30 cellular contexts compared by ENCODE assay signal in genomic region chr21:39866093-39866492, GRCh38. TPM values are rescaled to one million over a fixed set of nuclear protein-coding genes. Genes with fewer than 3 reads are reported as not detected.
"Had no signal": no experiment of that assay in that cellular context is flagged by ENCODE, and none has a peak within 500 bp of the region (broad histone marks: within the 10 kb centered on the region; RNA-seq: fewer than 3 reads in every experiment).

No MANE protein-coding gene starts in this region.

- FAIRE-seq: urothelium cell line had no signal

- H3K4me1 ChIP-seq: suprapubic skin, testis, tibial nerve, transverse colon, upper lobe of left lung, upper lobe of right lung, uterus had no signal

- H3K4me3 ChIP-seq: stomach, suprapubic skin, testis, thoracic aorta, thyroid gland, tibial artery, tibial nerve, transverse colon, upper lobe of left lung, upper lobe of right lung, uterus, vagina had no signal

- H3K9me3 Mint-ChIP-seq: stimulated activated memory B cell treated with anti-CD40 and anti-IgM and Interleukin-4, amounts not matched to agents 10 μg/mL and 1 μg/mL and 100 μg/mL, for 72 hours; stimulated activated naive B cell treated with anti-CD40 and anti-IgM and Interleukin-4, amounts not matched to agents 10 μg/mL and 1 μg/mL and 100 μg/mL, for 72 hours; stimulated activated naive CD8-positive, alpha-beta T cell treated with anti-CD3 and anti-CD28 coated beads, Interleukin-15, amount 100 ng/mL, for 72 hours; stimulated activated naive CD8-positive, alpha-beta T cell treated with anti-CD3 and anti-CD28 coated beads, Interleukin-15, Interleukin-2, amounts not matched to agents 100 ng/mL and 50 ng/mL, for 24 hours; type B pancreatic cell had no signal

- H3K27me3 ChIP-seq: testis, thyroid gland, tibial artery, tibial nerve, transverse colon, upper lobe of left lung, uterus, vagina had no signal

- ATAC-seq: stimulated activated effector memory CD8-positive, alpha-beta T cell treated with anti-CD3 and anti-CD28 coated beads, Interleukin-12 subunit alpha, Interleukin-12 subunit beta, amount 100 ng/mL, for 72 hours; stimulated activated naive B cell treated with anti-CD40 and anti-IgM and Interleukin-4, amounts not matched to agents 10 μg/mL and 1 μg/mL and 100 μg/mL, for 72 hours; stimulated activated naive CD8-positive, alpha-beta T cell treated with anti-CD3 and anti-CD28 coated beads, Interleukin-15, amount 100 ng/mL, for 72 hours; stimulated activated naive CD8-positive, alpha-beta T cell treated with anti-CD3 and anti-CD28 coated beads, Interleukin-15, Interleukin-2, amounts not matched to agents 100 U/mL and 50 U/mL, for 24 hours had no signal

- H3K4me3 Mint-ChIP-seq: stimulated activated effector memory CD8-positive, alpha-beta T cell treated with anti-CD3 and anti-CD28 coated beads, Interleukin-12 subunit alpha, Interleukin-12 subunit beta, amount 100 ng/mL, for 72 hours; stimulated activated memory B cell treated with anti-CD40 and anti-IgM and Interleukin-4, amounts not matched to agents 10 μg/mL and 1 μg/mL and 100 μg/mL, for 72 hours; stimulated activated naive B cell treated with anti-CD40 and anti-IgM and Interleukin-4, amounts not matched to agents 10 μg/mL and 1 μg/mL and 100 μg/mL, for 72 hours; stimulated activated naive CD8-positive, alpha-beta T cell treated with anti-CD3 and anti-CD28 coated beads, Interleukin-15, amount 100 ng/mL, for 72 hours; stimulated activated naive CD8-positive, alpha-beta T cell treated with anti-CD3 and anti-CD28 coated beads, Interleukin-15, Interleukin-2, amounts not matched to agents 100 ng/mL and 50 ng/mL, for 24 hours; type B pancreatic cell had no signal

- H3K27ac Mint-ChIP-seq: stimulated activated effector memory CD8-positive, alpha-beta T cell treated with anti-CD3 and anti-CD28 coated beads, Interleukin-12 subunit alpha, Interleukin-12 subunit beta, amount 100 ng/mL, for 72 hours; stimulated activated memory B cell treated with anti-CD40 and anti-IgM and Interleukin-4, amounts not matched to agents 10 μg/mL and 1 μg/mL and 100 μg/mL, for 72 hours; stimulated activated naive B cell treated with anti-CD40 and anti-IgM and Interleukin-4, amounts not matched to agents 10 μg/mL and 1 μg/mL and 100 μg/mL, for 72 hours; stimulated activated naive CD8-positive, alpha-beta T cell treated with anti-CD3 and anti-CD28 coated beads, Interleukin-15, Interleukin-2, amounts not matched to agents 100 ng/mL and 50 ng/mL, for 24 hours; type B pancreatic cell had no signal

- H3K27ac ChIP-seq: stomach, suprapubic skin, testis, thoracic aorta, tibial artery, tibial nerve, transverse colon, upper lobe of left lung, upper lobe of right lung, uterus, vagina had no signal

- H3K36me3 ChIP-seq: stomach, suprapubic skin, thoracic aorta, thyroid gland, tibial artery, tibial nerve, transverse colon, upper lobe of left lung, upper lobe of right lung, uterus, vagina had no signal

- H3K4me1 Mint-ChIP-seq: stimulated activated effector memory CD8-positive, alpha-beta T cell treated with anti-CD3 and anti-CD28 coated beads, Interleukin-12 subunit alpha, Interleukin-12 subunit beta, amount 100 ng/mL, for 72 hours had no signal

- DNase-seq: stimulated activated CD4-positive, alpha-beta T cell treated with anti-CD3 and anti-CD28 coated beads, Interleukin-2, amount 100 ng/mL, for 48 hours; stimulated activated CD4-positive, alpha-beta T cell treated with anti-CD3 and anti-CD28 coated beads, Interleukin-4, amount 100 ng/mL, for 1 hour; stimulated activated CD4-positive, alpha-beta T cell treated with anti-CD3 and anti-CD28 coated beads, Interleukin-4, amount 100 ng/mL, for 24 hours; stimulated activated CD4-positive, alpha-beta T cell treated with anti-CD3 and anti-CD28 coated beads, Interleukin-4, amount 100 ng/mL, for 4 hours; stimulated activated CD8-positive, alpha-beta memory T cell treated with anti-CD3 and anti-CD28 coated beads, Interleukin-4, amount 100 ng/mL, for 48 hours; stimulated activated naive B cell treated with anti-CD40 and anti-IgM and Interleukin-4, amounts not matched to agents 10 μg/mL and 1 μg/mL and 100 μg/mL, for 72 hours; stimulated activated naive CD4-positive, alpha-beta T cell; stimulated activated naive CD4-positive, alpha-beta T cell treated with Interleukin-2 at 50 U/mL for 16 hours; stimulated activated naive CD8-positive, alpha-beta T cell treated with anti-CD3 and anti-CD28 coated beads, Interleukin-15, amount 100 ng/mL, for 72 hours; stimulated activated naive CD8-positive, alpha-beta T cell treated with anti-CD3 and anti-CD28 coated beads, Interleukin-15, Interleukin-2, amounts not matched to agents 100 U/mL and 50 U/mL, for 24 hours; stomach; substantia nigra; testis; thyroid gland; tibial artery; transverse colon; trophoblast cell; upper lobe of right lung; uterus had no signal

- H3K36me3 Mint-ChIP-seq: stimulated activated effector memory CD8-positive, alpha-beta T cell treated with anti-CD3 and anti-CD28 coated beads, Interleukin-12 subunit alpha, Interleukin-12 subunit beta, amount 100 ng/mL, for 72 hours; stimulated activated memory B cell treated with anti-CD40 and anti-IgM and Interleukin-4, amounts not matched to agents 10 μg/mL and 1 μg/mL and 100 μg/mL, for 72 hours; stimulated activated naive B cell treated with anti-CD40 and anti-IgM and Interleukin-4, amounts not matched to agents 10 μg/mL and 1 μg/mL and 100 μg/mL, for 72 hours; type B pancreatic cell had no signal

- H3K9me3 ChIP-seq: stomach, suprapubic skin, testis, thoracic aorta, thyroid gland, tibial artery, tibial nerve, transverse colon, upper lobe of left lung, upper lobe of right lung, uterus, vagina had no signal

RNA-seq across cellular contexts. Expression of gene PCP4, which starts 1.1 kb away (rescaled TPM):
- total RNA-seq: subcutaneous adipose tissue had no signal
